ENCODE assay signal across 1 cellular context in the genomic region with DNA sequence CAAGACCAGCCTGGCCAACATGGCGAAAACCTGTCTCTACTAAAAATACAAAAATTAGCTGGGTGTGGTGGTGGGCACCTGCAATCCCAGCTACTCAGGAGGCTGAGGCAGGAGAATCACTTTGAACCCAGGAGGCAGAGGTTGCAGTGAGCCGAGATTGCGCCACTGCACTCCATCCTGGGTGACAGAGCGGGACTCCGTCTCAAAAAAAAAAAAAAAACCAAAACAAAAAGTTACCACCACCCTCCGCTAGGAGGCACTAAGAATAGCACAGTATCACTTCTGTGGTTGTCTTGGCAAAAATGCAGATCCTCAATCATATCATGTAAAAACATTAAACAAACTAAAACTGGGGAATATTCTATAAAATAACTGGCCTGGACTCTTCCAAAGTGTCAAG.
A peak's percentile ranks its signal among the peaks of the same experiment; 100 is the strongest.
TF ChIP-seq lines count a peak whose summit lies in the region.

No MANE protein-coding gene starts in this region.

TF ChIP-seq in IMR-90, 13 proteins besides CTCF, POLR2A, EP300 and RAD21:
- TF ChIP-seq SMC3 (IDR thresholded peaks at IDR 0.05; ENCODE audit: low read depth, low read length), result peak; percentile 61
